In genomic region chr18:35998967-35999366, GRCh38 we compare ENCODE assay signal across 13 cellular contexts.
A peak's percentile ranks its signal among the peaks of the same experiment; 100 is the strongest.
DNase-seq lines count a peak whose midpoint lies in the region; ATAC-seq, FAIRE-seq and TF ChIP-seq lines count a peak whose summit lies in the region.
"Had no signal": no experiment of that assay in that cellular context is flagged by ENCODE, and none has a peak within 500 bp of the region (broad histone marks: within the 10 kb centered on the region; RNA-seq: fewer than 3 reads in every experiment).

No MANE protein-coding gene starts in this region.

- CTCF ChIA-PET in A549 (lab: Yijun Ruan, JAX) = interaction anchor here (1.1 to 1.2 kb wide), 2 partner anchors 19 to 243 kb away, joined by 3 read pairs; no protein-coding TSS in a partner anchor
- CTCF ChIA-PET in PC-9 (lab: Charles Lee) = no interaction called here

- H3K4me2 ChIP-seq in A549 = no peak overlapping the region
- no peak overlapping the region for H3K4me2 ChIP-seq in PC-9

- no peak for TF ChIP-seq POLR2A in A549 (IDR thresholded peaks at IDR 0.05; ENCODE audit: low read length)

- no peaks in the 10 kb centered on the region for H3K4me1 ChIP-seq in A549
- H3K4me1 ChIP-seq in PC-9 (replicated peaks; ENCODE audit: insufficient read depth) = no peaks in the 10 kb centered on the region

- intact Hi-C loops in PC-9 (cut with micrococcal nuclease; ENCODE audit: unreplicated experiment) = no loop called here

- peak; percentile 64 to 73; a peak in 3 of 6 replicates for ATAC-seq in A549
- no peak for ATAC-seq in HG02571 (IDR thresholded peaks at IDR 0.05; ENCODE audit: unreplicated experiment)
- ATAC-seq: activated CD4-positive, alpha-beta T cell treated with anti-CD3 and anti-CD28 coated beads for 36 hours had no signal

- no peak overlapping the region for H2AFZ ChIP-seq in PC-9

- no peaks in the 10 kb centered on the region for H3F3A ChIP-seq in PC-9 (ENCODE audit: insufficient read depth, low read depth)

- DNase-seq in A549 (ENCODE audit: low read depth in 1 of 2, low spot score in 1 of 2) (peak in 1 of 2 experiments; percentile 16), GM12864 (ENCODE audit: low read depth) (no peak), PC-9 (no peak), fibroblast of mammary gland (ENCODE audit: low read depth) (peak; percentile 25), NCI-H128 (lab: John Stamatoyannopoulos, UW; ENCODE audit: unreplicated experiment) (no peak), islet precursor cell (no peak), HK-2 (ENCODE audit: unreplicated experiment) (no peak)
- DNase-seq: activated CD4-positive, alpha-beta T cell treated with anti-CD3 and anti-CD28 coated beads for 36 hours; amniotic stem cell; naive B cell; NCI-H226 had no signal

- H3K4me3 ChIP-seq in A549 (no peak overlapping the region), GM12864 (ENCODE audit: low read depth, low read length) (no peak overlapping the region), PC-9 (no peak overlapping the region), fibroblast of mammary gland (ENCODE audit: control insufficient read depth, low read depth, low read length) (no peak overlapping the region)

- no peak for TF ChIP-seq EP300 in A549 (IDR thresholded peaks at IDR 0.05)

- WGBS in A549 (ENCODE audit: missing lambda C conversion rate) = 80% methylated on average over 1 of the region's 1 CpG

- H4K20me1 ChIP-seq in PC-9 (ENCODE audit: insufficient read depth) = no peaks in the 10 kb centered on the region

- no peaks in the 10 kb centered on the region for H3K36me3 ChIP-seq in PC-9 (ENCODE audit: low read depth)

- H3K27ac ChIP-seq in A549 = no peak overlapping the region
- no peak overlapping the region for H3K27ac ChIP-seq in PC-9

- POLR2A ChIA-PET in A549 (lab: Yijun Ruan, JAX) (no interaction called here), PC-9 (lab: Charles Lee; ENCODE audit: unreplicated experiment) (no interaction called here)

- no peak for TF ChIP-seq CTCF in A549 (IDR thresholded peaks at IDR 0.05)
- peak; percentile 30 for TF ChIP-seq CTCF in GM12864 (IDR thresholded peaks at IDR 0.05; ENCODE audit: low read depth, low read length, missing control alignments)
- TF ChIP-seq CTCF in PC-9 (conservative IDR thresholded peaks at IDR 0.05) = peak; percentile 50; the same call in 1 of the 2 replicates
- TF ChIP-seq CTCF in fibroblast of mammary gland (conservative IDR thresholded peaks at IDR 0.05; ENCODE audit: control insufficient read depth, insufficient read depth, low read depth, low read length) = peak; percentile 44

- H3K79me2 ChIP-seq in PC-9 (ENCODE audit: low read depth) = no peaks in the 10 kb centered on the region

- no peak for TF ChIP-seq RAD21 in A549 (conservative IDR thresholded peaks at IDR 0.05 in 1 of 2, IDR thresholded peaks at IDR 0.05 in 1 of 2)

- H3K9me3 ChIP-seq in A549 (no peaks in the 10 kb centered on the region), PC-9 (ENCODE audit: insufficient read depth, low read depth) (no peaks in the 10 kb centered on the region)

- H3K27me3 ChIP-seq in PC-9 (ENCODE audit: insufficient read depth, low read depth) = no peaks in the 10 kb centered on the region

- no peaks in the 10 kb centered on the region for H3K9me2 ChIP-seq in PC-9 (ENCODE audit: insufficient read depth)

- no peak for FAIRE-seq in A549 (lab: Jason Lieb, UNC)
- FAIRE-seq: G401.6 had no signal

- BruUV-seq in PC-9 (replicated peaks; lab: Mats Ljungman, UMichigan) = no TSS peak

TF ChIP-seq in A549, 52 proteins besides CTCF, POLR2A, EP300 and RAD21:
- TF ChIP-seq FOSB (CRISPR knock-in tag; IDR thresholded peaks at IDR 0.05) (no peak), NR3C1 (IDR thresholded peaks at IDR 0.05) (no peak), CHD2 (IDR thresholded peaks at IDR 0.05; ENCODE audit: low read length, partially characterized antibody) (no peak), ZNF302 (CRISPR knock-in tag; IDR thresholded peaks at IDR 0.05) (no peak), PHF8 (IDR thresholded peaks at IDR 0.05; ENCODE audit: borderline replicate concordance, low read depth) (no peak), NFE2L2 (conservative IDR thresholded peaks at IDR 0.05; ENCODE audit: low read length) (no peak), POLR2AphosphoS2 (conservative IDR thresholded peaks at IDR 0.05; ENCODE audit: low read length) (no peak), HOXB13 (CRISPR knock-in tag; IDR thresholded peaks at IDR 0.05; ENCODE audit: low read depth) (no peak), RARB (CRISPR knock-in tag; IDR thresholded peaks at IDR 0.05) (no peak), CBX8 (IDR thresholded peaks at IDR 0.05) (no peak), HOXA7 (CRISPR knock-in tag; IDR thresholded peaks at IDR 0.05) (no peak), MAX (IDR thresholded peaks at IDR 0.05) (no peak), JUNB (IDR thresholded peaks at IDR 0.05) (no peak), HEYL (CRISPR knock-in tag; IDR thresholded peaks at IDR 0.05) (no peak)
- TF ChIP-seq, protein P1, sequence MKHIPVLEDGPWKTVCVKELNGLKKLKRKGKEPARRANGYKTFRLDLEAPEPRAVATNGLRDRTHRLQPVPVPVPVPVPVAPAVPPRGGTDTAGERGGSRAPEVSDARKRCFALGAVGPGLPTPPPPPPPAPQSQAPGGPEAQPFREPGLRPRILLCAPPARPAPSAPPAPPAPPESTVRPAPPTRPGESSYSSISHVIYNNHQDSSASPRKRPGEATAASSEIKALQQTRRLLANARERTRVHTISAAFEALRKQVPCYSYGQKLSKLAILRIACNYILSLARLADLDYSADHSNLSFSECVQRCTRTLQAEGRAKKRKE (CRISPR knock-in tag; IDR thresholded peaks at IDR 0.05; ENCODE audit: low read depth) = no peak
- TF ChIP-seq, protein P2, sequence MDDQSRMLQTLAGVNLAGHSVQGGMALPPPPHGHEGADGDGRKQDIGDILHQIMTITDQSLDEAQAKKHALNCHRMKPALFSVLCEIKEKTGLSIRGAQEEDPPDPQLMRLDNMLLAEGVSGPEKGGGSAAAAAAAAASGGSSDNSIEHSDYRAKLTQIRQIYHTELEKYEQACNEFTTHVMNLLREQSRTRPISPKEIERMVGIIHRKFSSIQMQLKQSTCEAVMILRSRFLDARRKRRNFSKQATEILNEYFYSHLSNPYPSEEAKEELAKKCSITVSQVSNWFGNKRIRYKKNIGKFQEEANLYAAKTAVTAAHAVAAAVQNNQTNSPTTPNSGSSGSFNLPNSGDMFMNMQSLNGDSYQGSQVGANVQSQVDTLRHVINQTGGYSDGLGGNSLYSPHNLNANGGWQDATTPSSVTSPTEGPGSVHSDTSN (IDR thresholded peaks at IDR 0.05) = no peak
